ENCODE assay signal across 8 cellular contexts in genomic region chr19:41325947-41326706, GRCh38. TPM values are rescaled to one million over a fixed set of nuclear protein-coding genes. Genes with fewer than 3 reads are reported as not detected.
DNase-seq lines count a peak whose midpoint lies in the region; ATAC-seq and TF ChIP-seq lines count a peak whose summit lies in the region.

No MANE protein-coding gene starts in this region.

- H3K4me1 Mint-ChIP-seq in CD4-positive, alpha-beta T cell (ENCODE audit: low read depth), result peaks cover 61% of the 10 kb centered on the region

- no peaks in the 10 kb centered on the region for H3K9me3 Mint-ChIP-seq in CD4-positive, alpha-beta T cell

- peak overlapping the region; percentile 89 for H3K27ac ChIP-seq in CD4-positive, alpha-beta T cell (ENCODE audit: low read depth, low read length)
- peak overlapping the region; percentile 67 to 94 (median 90) for H3K27ac ChIP-seq in spleen

- CTCF ChIA-PET in CD4-positive, alpha-beta T cell (lab: Charles Lee), result interaction anchor here (4.2 kb wide), 1 partner anchor 27 kb away, joined by 30 read pairs; the partner anchor contains the start of gene TGFB1

- TF ChIP-seq POLR2A in spleen (IDR thresholded peaks at IDR 0.05), result no peak

- DNase-seq in CD4-positive, alpha-beta T cell, result peak in 2 of 10 experiments; percentile 35 to 48
- DNase-seq in amniotic stem cell (lab: John Stamatoyannopoulos, UW) (peak; percentile 15), spleen (peak; percentile 89), LoVo (ENCODE audit: low spot score) (no peak)

- H3K9ac ChIP-seq in iPS-15b (ENCODE audit: low read depth, low read length), result peak overlapping the region; percentile 39

- no peaks in the 10 kb centered on the region for H3K27me3 Mint-ChIP-seq in CD4-positive, alpha-beta T cell

- POLR2A ChIA-PET in CD4-positive, alpha-beta T cell (lab: Charles Lee), result interaction anchor here (1.1 to 5.6 kb wide), 8 partner anchors 11 to 229 kb away, joined by 3 to 106 read pairs (median 10); partner anchors contain the start of genes CCDC97, HNRNPUL1 and TGFB1

- peaks cover 6% of the 10 kb centered on the region for H3K36me3 ChIP-seq in iPS-15b (ENCODE audit: control insufficient read depth, insufficient read depth, low read length)
- peaks cover 0 to 63% (median 17%) of the 10 kb centered on the region in 6 donors for H3K36me3 ChIP-seq in spleen

- intact Hi-C loops in CD4-positive, alpha-beta T cell (cut with DNase I, micrococcal nuclease), result loop anchor here (2.0 to 5.0 kb wide), 4 partner anchors 15 to 36 kb away; partner anchors contain the start of genes B9D2 (in 1 of the 2) and CCDC97 (in 1 of the 2)
- intact Hi-C loops in spleen (cut with DNase I; ENCODE audit: low total_unique reads), result no loop called here

- H3K4me1 ChIP-seq in iPS-15b (ENCODE audit: control insufficient read depth, insufficient read depth, low read length), result peaks cover 29% of the 10 kb centered on the region
- H3K4me1 ChIP-seq in spleen, result peaks cover 67 to 100% (median 98%) of the 10 kb centered on the region in 6 donors

- H3K27me3 ChIP-seq in CD4-positive, alpha-beta T cell (ENCODE audit: control insufficient read depth, insufficient read depth, low read length), result no peaks in the 10 kb centered on the region
- no peaks in the 10 kb centered on the region for H3K27me3 ChIP-seq in iPS-15b (ENCODE audit: control insufficient read depth, insufficient read depth, low read length)
- no peaks in the 10 kb centered on the region for H3K27me3 ChIP-seq in spleen (replicated peaks in 1 of 7)

- H3K36me3 Mint-ChIP-seq in CD4-positive, alpha-beta T cell (ENCODE audit: low read depth), result peaks cover 68% of the 10 kb centered on the region

- ATAC-seq in CD4-positive, alpha-beta T cell (ENCODE audit: poor library complexity), result peak; percentile 6
- peak; percentile 27 for ATAC-seq in HG02759 (IDR thresholded peaks at IDR 0.05; ENCODE audit: unreplicated experiment)
- ATAC-seq in HG03571 (IDR thresholded peaks at IDR 0.05; ENCODE audit: unreplicated experiment), result no peak
- ATAC-seq in GM21381 (IDR thresholded peaks at IDR 0.05; ENCODE audit: unreplicated experiment), result no peak

- H3K4me3 ChIP-seq in iPS-15b (ENCODE audit: low read depth, low read length) (peak overlapping the region; percentile 47), spleen (peak overlapping the region in 5 of 8 donors; percentile 24 to 57 (median 35))

- no peak for TF ChIP-seq CTCF in CD4-positive, alpha-beta T cell (IDR thresholded peaks at IDR 0.05)
- peak in 1 of 11 experiments; percentile 8 for TF ChIP-seq CTCF in spleen (IDR thresholded peaks at IDR 0.05 in 8 of 11, conservative IDR thresholded peaks at IDR 0.05 in 3 of 11)

- no peaks in the 10 kb centered on the region for H3K9me3 ChIP-seq in CD4-positive, alpha-beta T cell (ENCODE audit: control insufficient read depth, low read length)
- H3K9me3 ChIP-seq in iPS-15b (ENCODE audit: control insufficient read depth, insufficient read depth, low read length), result no peaks in the 10 kb centered on the region
- H3K9me3 ChIP-seq in spleen, result no peaks in the 10 kb centered on the region

- H3K4me3 Mint-ChIP-seq in CD4-positive, alpha-beta T cell, result peak overlapping the region; percentile 82

- 18 to 36% (median 27%) methylated on average over 17 to 30 of the region's 30 CpGs for WGBS in spleen, 5 donors

- H3K27ac Mint-ChIP-seq in CD4-positive, alpha-beta T cell, result peak overlapping the region; percentile 97

RNA-seq across cellular contexts. Expression of gene CCDC97, which starts 16.2 kb away (rescaled TPM):
- total RNA-seq in CD4-positive, alpha-beta T cell, result 10 to 100 TPM; 27.3 to 29.7 TPM
- total RNA-seq in spleen, result 10 to 100 TPM; 20.5 to 38.2 (median 29.7) TPM
- 10 to 100 TPM; 12.7 to 18.9 (median 14.5) TPM for polyA plus RNA-seq in spleen

RNA-seq across cellular contexts. Expression of gene TGFB1, which starts 27.6 kb away (rescaled TPM):
- 100 to 1,000 TPM; 406 to 416 TPM for total RNA-seq in CD4-positive, alpha-beta T cell
- 100 to 1,000 TPM in 6 of 7 donors, 10 to 100 TPM in 1; 79.3 to 147 (median 130) TPM for total RNA-seq in spleen
- polyA plus RNA-seq in spleen, result 10 to 100 TPM; 23.0 to 56.0 (median 25.2) TPM

RNA-seq across cellular contexts. Expression of gene B9D2, which starts 37.8 kb away (rescaled TPM):
- total RNA-seq in CD4-positive, alpha-beta T cell, result 10 to 100 TPM; 21.1 to 26.8 TPM
- 10 to 100 TPM in 1 of 7 donors, 1 to 10 TPM in 6; 7.5 to 10.2 (median 8.4) TPM for total RNA-seq in spleen
- polyA plus RNA-seq in spleen, result 10 to 100 TPM in 2 of 3 donors, 1 to 10 TPM in 1; 8.6 to 11.9 (median 10.5) TPM

RNA-seq across cellular contexts. Expression of gene TMEM91, which starts 50.2 kb away (rescaled TPM):
- 1 to 10 TPM; 6.8 to 7.7 TPM for total RNA-seq in CD4-positive, alpha-beta T cell
- total RNA-seq in spleen, result 10 to 100 TPM; 19.3 to 62.0 (median 23.5) TPM
- 10 to 100 TPM; 13.4 to 37.1 (median 34.4) TPM for polyA plus RNA-seq in spleen

Comparison
In these comparisons a context has a peak if more than half of its experiments do, and no peak if none do; other contexts are left out.
1. ATAC-seq: peak in CD4-positive, alpha-beta T cell (single experiment) and HG02759 (single experiment); none in HG03571 (single experiment) and GM21381 (single experiment).